Comparison of ENCODE assay signal across 28 cellular contexts in genomic region chr18:51588616-51589015, GRCh38.
"Had no signal": no experiment of that assay in that cellular context is flagged by ENCODE, and none has a peak within 500 bp of the region (broad histone marks: within the 10 kb centered on the region; RNA-seq: fewer than 3 reads in every experiment).

No MANE protein-coding gene starts in this region.

- DNase-seq: hypothalamus; immature natural killer cell; left ventricle myocardium inferior; natural killer cell; nephron progenitor cell; occipital lobe; retina; right cardiac atrium; stimulated activated CD4-positive, alpha-beta T cell treated with anti-CD3 and anti-CD28 coated beads, Interleukin-12 subunit alpha, Interleukin-12 subunit beta, amount 100 ng/mL, for 4 hours; stimulated activated CD4-positive, alpha-beta T cell treated with anti-CD3 and anti-CD28 coated beads, Interleukin-15, amount 100 ng/mL, for 24 hours; stimulated activated CD4-positive, alpha-beta T cell treated with anti-CD3 and anti-CD28 coated beads, Interleukin-2, amount 100 ng/mL, for 24 hours; stimulated activated CD4-positive, alpha-beta T cell treated with anti-CD3 and anti-CD28 coated beads, Interleukin-4, amount 100 ng/mL, for 1 hour; stimulated activated naive B cell treated with anti-CD40 and anti-IgM and Interleukin-4, amounts not matched to agents 10 μg/mL and 1 μg/mL and 100 μg/mL, for 72 hours; stimulated activated naive CD8-positive, alpha-beta T cell treated with anti-CD3 and anti-CD28 coated beads, Interleukin-15, Interleukin-2, amounts not matched to agents 100 U/mL and 50 U/mL, for 24 hours; stomach; testis; thyroid gland; transverse colon; upper lobe of left lung had no signal

- H3K36me3 ChIP-seq: left ventricle myocardium inferior, neural progenitor cell, neutrophil, stomach, thyroid gland, transverse colon, upper lobe of left lung, vagina had no signal

- H3K27me3 ChIP-seq: neural progenitor cell, neutrophil, stomach, testis, thyroid gland, transverse colon, upper lobe of left lung, vagina had no signal

- H3K4me3 ChIP-seq: left ventricle myocardium inferior, lung, neural progenitor cell, skin epidermis, stomach, testis, thyroid gland, transverse colon, upper lobe of left lung, vagina had no signal

- H3K27ac ChIP-seq: left ventricle myocardium inferior, neural progenitor cell, neutrophil, parathyroid adenoma, skin epidermis, stomach, testis, thyroid gland, transverse colon, upper lobe of left lung, vagina had no signal

- ATAC-seq: natural killer cell; right cardiac atrium; sciatic nerve; stimulated activated naive B cell treated with anti-CD40 and anti-IgM and Interleukin-4, amounts not matched to agents 10 μg/mL and 1 μg/mL and 100 μg/mL, for 72 hours; stimulated activated naive CD8-positive, alpha-beta T cell treated with anti-CD3 and anti-CD28 coated beads, Interleukin-15, Interleukin-2, amounts not matched to agents 100 U/mL and 50 U/mL, for 24 hours had no signal

- H2AFZ ChIP-seq: neural progenitor cell, parathyroid adenoma had no signal

- H3K4me1 ChIP-seq: left ventricle myocardium inferior, parathyroid adenoma, stomach, testis, thyroid gland, transverse colon, upper lobe of left lung, vagina had no signal

- H3K9ac ChIP-seq: neural progenitor cell, parathyroid adenoma had no signal

- H3K4me2 ChIP-seq: neural progenitor cell had no signal

- H3K9me3 ChIP-seq: left ventricle myocardium inferior, neutrophil, stomach, testis, thyroid gland, transverse colon, upper lobe of left lung, vagina had no signal

- H3K27ac Mint-ChIP-seq: immature natural killer cell; memory B cell; natural killer cell; nephron progenitor cell; neural progenitor cell; progenitor cell of endocrine pancreas; stimulated activated naive B cell treated with anti-CD40 and anti-IgM and Interleukin-4, amounts not matched to agents 10 μg/mL and 1 μg/mL and 100 μg/mL, for 72 hours had no signal

- H3K4me1 Mint-ChIP-seq: immature natural killer cell, memory B cell, natural killer cell, nephron progenitor cell, neural progenitor cell had no signal

- H3K36me3 Mint-ChIP-seq: immature natural killer cell; memory B cell; natural killer cell; neural progenitor cell; stimulated activated naive B cell treated with anti-CD40 and anti-IgM and Interleukin-4, amounts not matched to agents 10 μg/mL and 1 μg/mL and 100 μg/mL, for 72 hours had no signal

- H3K4me3 Mint-ChIP-seq: immature natural killer cell; memory B cell; natural killer cell; nephron progenitor cell; neural progenitor cell; stimulated activated naive B cell treated with anti-CD40 and anti-IgM and Interleukin-4, amounts not matched to agents 10 μg/mL and 1 μg/mL and 100 μg/mL, for 72 hours had no signal

- H3K9me3 Mint-ChIP-seq: memory B cell, natural killer cell, nephron progenitor cell had no signal
